1 cellular context compared by ENCODE assay signal in genomic region chr14:61755382-61755742, GRCh38.
TF ChIP-seq lines count a peak whose summit lies in the region.

No MANE protein-coding gene starts in this region.

TF ChIP-seq in GM23338, 12 proteins besides CTCF, POLR2A, EP300 and RAD21:
- TF ChIP-seq, protein P1, sequence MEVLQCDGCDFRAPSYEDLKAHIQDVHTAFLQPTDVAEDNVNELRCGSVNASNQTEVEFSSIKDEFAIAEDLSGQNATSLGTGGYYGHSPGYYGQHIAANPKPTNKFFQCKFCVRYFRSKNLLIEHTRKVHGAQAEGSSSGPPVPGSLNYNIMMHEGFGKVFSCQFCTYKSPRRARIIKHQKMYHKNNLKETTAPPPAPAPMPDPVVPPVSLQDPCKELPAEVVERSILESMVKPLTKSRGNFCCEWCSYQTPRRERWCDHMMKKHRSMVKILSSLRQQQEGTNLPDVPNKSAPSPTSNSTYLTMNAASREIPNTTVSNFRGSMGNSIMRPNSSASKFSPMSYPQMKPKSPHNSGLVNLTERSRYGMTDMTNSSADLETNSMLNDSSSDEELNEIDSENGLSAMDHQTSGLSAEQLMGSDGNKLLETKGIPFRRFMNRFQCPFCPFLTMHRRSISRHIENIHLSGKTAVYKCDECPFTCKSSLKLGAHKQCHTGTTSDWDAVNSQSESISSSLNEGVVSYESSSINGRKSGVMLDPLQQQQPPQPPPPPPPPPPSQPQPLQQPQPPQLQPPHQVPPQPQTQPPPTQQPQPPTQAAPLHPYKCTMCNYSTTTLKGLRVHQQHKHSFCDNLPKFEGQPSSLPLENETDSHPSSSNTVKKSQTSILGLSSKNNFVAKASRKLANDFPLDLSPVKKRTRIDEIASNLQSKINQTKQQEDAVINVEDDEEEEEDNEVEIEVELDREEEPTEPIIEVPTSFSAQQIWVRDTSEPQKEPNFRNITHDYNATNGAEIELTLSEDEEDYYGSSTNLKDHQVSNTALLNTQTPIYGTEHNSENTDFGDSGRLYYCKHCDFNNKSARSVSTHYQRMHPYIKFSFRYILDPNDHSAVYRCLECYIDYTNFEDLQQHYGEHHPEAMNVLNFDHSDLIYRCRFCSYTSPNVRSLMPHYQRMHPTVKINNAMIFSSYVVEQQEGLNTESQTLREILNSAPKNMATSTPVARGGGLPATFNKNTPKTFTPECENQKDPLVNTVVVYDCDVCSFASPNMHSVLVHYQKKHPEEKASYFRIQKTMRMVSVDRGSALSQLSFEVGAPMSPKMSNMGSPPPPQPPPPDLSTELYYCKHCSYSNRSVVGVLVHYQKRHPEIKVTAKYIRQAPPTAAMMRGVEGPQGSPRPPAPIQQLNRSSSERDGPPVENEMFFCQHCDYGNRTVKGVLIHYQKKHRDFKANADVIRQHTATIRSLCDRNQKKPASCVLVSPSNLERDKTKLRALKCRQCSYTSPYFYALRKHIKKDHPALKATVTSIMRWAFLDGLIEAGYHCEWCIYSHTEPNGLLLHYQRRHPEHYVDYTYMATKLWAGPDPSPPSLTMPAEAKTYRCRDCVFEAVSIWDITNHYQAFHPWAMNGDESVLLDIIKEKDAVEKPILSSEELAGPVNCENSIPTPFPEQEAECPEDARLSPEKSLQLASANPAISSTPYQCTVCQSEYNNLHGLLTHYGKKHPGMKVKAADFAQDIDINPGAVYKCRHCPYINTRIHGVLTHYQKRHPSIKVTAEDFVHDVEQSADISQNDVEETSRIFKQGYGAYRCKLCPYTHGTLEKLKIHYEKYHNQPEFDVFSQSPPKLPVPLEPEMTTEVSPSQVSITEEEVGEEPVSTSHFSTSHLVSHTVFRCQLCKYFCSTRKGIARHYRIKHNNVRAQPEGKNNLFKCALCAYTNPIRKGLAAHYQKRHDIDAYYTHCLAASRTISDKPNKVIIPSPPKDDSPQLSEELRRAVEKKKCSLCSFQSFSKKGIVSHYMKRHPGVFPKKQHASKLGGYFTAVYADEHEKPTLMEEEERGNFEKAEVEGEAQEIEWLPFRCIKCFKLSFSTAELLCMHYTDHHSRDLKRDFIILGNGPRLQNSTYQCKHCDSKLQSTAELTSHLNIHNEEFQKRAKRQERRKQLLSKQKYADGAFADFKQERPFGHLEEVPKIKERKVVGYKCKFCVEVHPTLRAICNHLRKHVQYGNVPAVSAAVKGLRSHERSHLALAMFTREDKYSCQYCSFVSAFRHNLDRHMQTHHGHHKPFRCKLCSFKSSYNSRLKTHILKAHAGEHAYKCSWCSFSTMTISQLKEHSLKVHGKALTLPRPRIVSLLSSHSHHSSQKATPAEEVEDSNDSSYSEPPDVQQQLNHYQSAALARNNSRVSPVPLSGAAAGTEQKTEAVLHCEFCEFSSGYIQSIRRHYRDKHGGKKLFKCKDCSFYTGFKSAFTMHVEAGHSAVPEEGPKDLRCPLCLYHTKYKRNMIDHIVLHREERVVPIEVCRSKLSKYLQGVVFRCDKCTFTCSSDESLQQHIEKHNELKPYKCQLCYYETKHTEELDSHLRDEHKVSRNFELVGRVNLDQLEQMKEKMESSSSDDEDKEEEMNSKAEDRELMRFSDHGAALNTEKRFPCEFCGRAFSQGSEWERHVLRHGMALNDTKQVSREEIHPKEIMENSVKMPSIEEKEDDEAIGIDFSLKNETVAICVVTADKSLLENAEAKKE (CRISPR knock-in tag; IDR thresholded peaks at IDR 0.05), result peak; percentile 42; the same call in 1 of the 2 replicates
- peak; percentile 81; the same call in 1 of the 2 replicates for TF ChIP-seq POLR2AphosphoS5 (IDR thresholded peaks at IDR 0.05; ENCODE audit: low read depth)
